ENCODE assay signal across 18 cellular contexts in genomic region chr4:88975925-88976511, GRCh38.
"Had no signal": no experiment of that assay in that cellular context is flagged by ENCODE, and none has a peak within 500 bp of the region (broad histone marks: within the 10 kb centered on the region; RNA-seq: fewer than 3 reads in every experiment).

No MANE protein-coding gene starts in this region.

- H3K27ac ChIP-seq: brain microvascular endothelial cell, dorsolateral prefrontal cortex, esophagus muscularis mucosa, neutrophil, suprapubic skin, upper lobe of left lung had no signal

- H3K36me3 Mint-ChIP-seq: activated naive CD4-positive, alpha-beta T cell treated with anti-CD3 and anti-CD28 coated beads, Interleukin-2, amount 50 U/mL, for 24 hours had no signal

- ATAC-seq: T-helper 17 cell had no signal

- H3K27me3 ChIP-seq: brain microvascular endothelial cell, dorsolateral prefrontal cortex, esophagus muscularis mucosa, neutrophil, suprapubic skin, upper lobe of left lung had no signal

- H3K9me3 ChIP-seq: esophagus muscularis mucosa, neutrophil, suprapubic skin, upper lobe of left lung had no signal

- H3K4me1 Mint-ChIP-seq: activated B cell treated with CpG ODN at 0.5 μM for 24 hours; activated naive CD4-positive, alpha-beta T cell treated with anti-CD3 and anti-CD28 coated beads, Interleukin-2, amount 50 U/mL, for 24 hours; naive B cell; T-helper 17 cell had no signal

- H3K4me3 Mint-ChIP-seq: activated B cell treated with CpG ODN at 0.5 μM for 24 hours; activated naive CD4-positive, alpha-beta T cell treated with anti-CD3 and anti-CD28 coated beads, Interleukin-2, amount 50 U/mL, for 24 hours; naive B cell; T-helper 17 cell had no signal

- H3K27ac Mint-ChIP-seq: activated B cell treated with CpG ODN at 0.5 μM for 24 hours; activated naive CD4-positive, alpha-beta T cell treated with anti-CD3 and anti-CD28 coated beads, Interleukin-2, amount 50 U/mL, for 24 hours; activated T-helper 2 cell treated with anti-CD3 and anti-CD28 coated beads, Interferon-gamma antibody, Interleukin-2, Interleukin-4, amounts not matched to agents 10 μg/mL and 5 μg/mL and 100 μg/mL, durations not matched to agents 14 hours and 24 hours and 36 hours; naive B cell; T-helper 17 cell had no signal

- H3K9me3 Mint-ChIP-seq: activated T-helper 2 cell treated with anti-CD3 and anti-CD28 coated beads, Interferon-gamma antibody, Interleukin-2, Interleukin-4, amounts not matched to agents 10 μg/mL and 5 μg/mL and 100 μg/mL, durations not matched to agents 14 hours and 24 hours and 36 hours had no signal

- H3K4me3 ChIP-seq: dorsolateral prefrontal cortex, esophagus muscularis mucosa, suprapubic skin, upper lobe of left lung had no signal

- H3K36me3 ChIP-seq: brain microvascular endothelial cell, esophagus muscularis mucosa, neutrophil, suprapubic skin, upper lobe of left lung had no signal

- H3K27me3 Mint-ChIP-seq: activated B cell treated with CpG ODN at 0.5 μM for 24 hours, T-helper 17 cell had no signal

- H3K4me1 ChIP-seq: suprapubic skin, upper lobe of left lung had no signal

- DNase-seq: activated B cell treated with CpG ODN at 0.5 μM for 24 hours; activated CD4-positive, alpha-beta T cell treated with anti-CD3 and anti-CD28 coated beads, Interleukin-2, amount 50 U/mL, for 1 hour; amygdala; brain microvascular endothelial cell; cerebellar nuclear complex; dorsolateral prefrontal cortex; midbrain; naive B cell; posterior cingulate gyrus; stimulated activated CD4-positive, alpha-beta T cell treated with anti-CD3 and anti-CD28 coated beads, Interleukin-2, amount 100 ng/mL, for 24 hours; stimulated activated naive CD4-positive, alpha-beta T cell; T-helper 17 cell; upper lobe of left lung had no signal
